ENCODE assay signal across 8 cellular contexts in the genomic region with DNA sequence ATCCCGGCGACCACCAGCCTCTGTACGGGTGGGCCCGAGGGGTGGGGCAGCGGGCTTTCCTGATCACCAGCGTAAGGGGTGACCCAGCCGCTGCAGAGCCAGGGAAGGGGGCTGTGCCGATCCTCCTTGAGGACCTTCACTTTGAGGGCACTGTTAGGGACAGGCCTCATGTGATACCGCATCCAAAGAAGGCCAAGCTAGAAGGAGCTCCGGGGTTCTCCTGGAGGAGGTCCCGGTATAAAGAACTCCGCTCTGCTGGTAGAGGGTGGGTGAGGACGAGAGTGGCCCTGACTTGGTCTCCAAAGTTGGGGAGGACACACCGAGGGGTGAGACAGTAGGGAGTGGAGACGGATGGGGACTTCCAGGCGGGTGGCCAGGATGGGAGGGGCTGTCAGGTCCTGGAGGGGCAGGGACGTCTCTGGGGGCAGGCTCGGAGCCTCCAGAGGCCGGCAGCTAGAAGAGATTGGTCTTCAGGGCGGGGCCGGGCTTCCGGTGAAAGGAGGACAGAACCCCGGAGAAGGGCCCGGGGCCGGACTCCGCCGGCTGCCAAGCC. TPM values are rescaled to one million over a fixed set of nuclear protein-coding genes. Genes with fewer than 3 reads are reported as not detected.
DNase-seq lines count a peak whose midpoint lies in the region; ATAC-seq and TF ChIP-seq lines count a peak whose summit lies in the region.

No MANE protein-coding gene starts in this region.

- peaks cover 2% of the 10 kb centered on the region for H3K36me3 ChIP-seq in mesendoderm (ENCODE audit: control insufficient read depth, insufficient read depth, low read length)
- peaks cover 0 to 33% of the 10 kb centered on the region in 2 donors for H3K36me3 ChIP-seq in vagina

- H3K79me2 ChIP-seq in mesendoderm (ENCODE audit: control insufficient read depth, insufficient read depth, low read length) = no peaks in the 10 kb centered on the region

- H2BK120ac ChIP-seq in mesendoderm (ENCODE audit: low read depth, low read length) = no peak overlapping the region

- H3K79me1 ChIP-seq in mesendoderm (ENCODE audit: low read length) = no peaks in the 10 kb centered on the region

- peak overlapping the region; percentile 2 for H3K4me2 ChIP-seq in mesendoderm (ENCODE audit: low read length)

- H3K27ac ChIP-seq in mesendoderm (ENCODE audit: low read depth, low read length) = no peak overlapping the region
- H3K27ac ChIP-seq in vagina = peak overlapping the region; percentile 46

- H4K5ac ChIP-seq in mesendoderm (ENCODE audit: low read length) = no peak overlapping the region

- peak overlapping the region; percentile 64 for H3K4ac ChIP-seq in mesendoderm (ENCODE audit: low read depth, low read length)

- peak; percentile 69 for DNase-seq in DMS 273 (lab: John Stamatoyannopoulos, UW; ENCODE audit: unreplicated experiment)
- no peak for DNase-seq in DMS 273 treated with DMSO at 0.1 percent for 48 hours (lab: John Stamatoyannopoulos, UW)
- DNase-seq in NCI-H345 (lab: John Stamatoyannopoulos, UW) = peak; percentile 54
- DNase-seq in chondrocyte (ENCODE audit: low spot score) = peak; percentile 92
- DNase-seq in mesendoderm = peak; percentile 78
- DNase-seq in vagina (ENCODE audit: extremely low spot score in 2 of 2) = no peak

- H3K9me3 Mint-ChIP-seq in chondrocyte (ENCODE audit: low read depth) = no peaks in the 10 kb centered on the region

- TF ChIP-seq POLR2A in vagina (IDR thresholded peaks at IDR 0.05) = no peak

- peak overlapping the region; percentile 86 for H3K56ac ChIP-seq in mesendoderm (ENCODE audit: low read length)

- H3K23ac ChIP-seq in mesendoderm (ENCODE audit: low read length) = no peak overlapping the region

- H4K8ac ChIP-seq in mesendoderm (ENCODE audit: low read depth, low read length) = no peak overlapping the region

- peaks cover 17% of the 10 kb centered on the region for H3K4me1 Mint-ChIP-seq in chondrocyte (ENCODE audit: low read depth)

- H3K4me3 ChIP-seq in mesendoderm (ENCODE audit: low read length) (no peak overlapping the region), vagina (peak overlapping the region; percentile 39 to 55)

- no peak overlapping the region for H2AK5ac ChIP-seq in mesendoderm (ENCODE audit: low read length)

- H3K27me3 Mint-ChIP-seq in chondrocyte (ENCODE audit: low read depth) = peaks cover 21% of the 10 kb centered on the region

- peak overlapping the region; percentile 66 for H3K4me3 Mint-ChIP-seq in chondrocyte (ENCODE audit: unreplicated experiment)

- peak overlapping the region; percentile 12 for H3K27ac Mint-ChIP-seq in chondrocyte (ENCODE audit: unreplicated experiment)

- no CpG with 5 or more reads among the region's 27 CpGs for WGBS in mesendoderm (ENCODE audit: extremely low coverage, insufficient coverage, low lambda C conversion rate)

- H3K4me1 ChIP-seq in mesendoderm (ENCODE audit: control insufficient read depth, low read depth, low read length) (peaks cover 12% of the 10 kb centered on the region), vagina (peaks cover 37% of the 10 kb centered on the region)

- H3K9ac ChIP-seq in mesendoderm (ENCODE audit: low read length) = peak overlapping the region; percentile 69

- TF ChIP-seq CTCF in chondrocyte (IDR thresholded peaks at IDR 0.05) (no peak), vagina (IDR thresholded peaks at IDR 0.05) (no peak)

- H3K27me3 ChIP-seq in mesendoderm (ENCODE audit: insufficient read depth, low read length, poor library complexity) = peaks cover 32% of the 10 kb centered on the region
- H3K27me3 ChIP-seq in vagina = peaks cover 19% of the 10 kb centered on the region

- no peak overlapping the region for H2BK15ac ChIP-seq in mesendoderm (replicated peaks; ENCODE audit: low read depth)

- H3K9me3 ChIP-seq in vagina = no peaks in the 10 kb centered on the region

- no peak overlapping the region for H2BK5ac ChIP-seq in mesendoderm (ENCODE audit: low read length)

- intact Hi-C loops in vagina (cut with DNase I) = no loop called here

- H3K18ac ChIP-seq in mesendoderm (ENCODE audit: low read length) = peak overlapping the region; percentile 81

- ATAC-seq in GM18517 (IDR thresholded peaks at IDR 0.05; ENCODE audit: unreplicated experiment) (no peak), HG03175 (IDR thresholded peaks at IDR 0.05; ENCODE audit: unreplicated experiment) (no peak)

- peaks cover 17% of the 10 kb centered on the region for H3K36me3 Mint-ChIP-seq in chondrocyte (ENCODE audit: low read depth)

RNA-seq across cellular contexts. Expression of a gene that starts 4.6 kb away (rescaled TPM):
- total RNA-seq in chondrocyte (not detected in 3 replicates), vagina (3.4 TPM)
- 0.17 TPM for polyA plus RNA-seq in mesendoderm (2013, experiment 1 of 2)
- 0.15 TPM for polyA plus RNA-seq in mesendoderm (2013, experiment 2 of 2)

RNA-seq across cellular contexts. Expression of a gene that starts 14.8 kb away (rescaled TPM):
- total RNA-seq in chondrocyte = 214 to 226 TPM (median 224 TPM) in 3 replicates
- polyA plus RNA-seq in mesendoderm (2013, experiment 1 of 2) = 59.0 TPM
- polyA plus RNA-seq in mesendoderm (2013, experiment 2 of 2) = 57.6 TPM
- 69.2 TPM for total RNA-seq in vagina

RNA-seq across cellular contexts. Expression of a gene that starts 22.8 kb away (rescaled TPM):
- total RNA-seq in chondrocyte (not detected in 3 replicates), vagina (19.4 TPM)
- polyA plus RNA-seq in mesendoderm (2013, experiment 1 of 2) = not detected
- not detected for polyA plus RNA-seq in mesendoderm (2013, experiment 2 of 2)

RNA-seq across cellular contexts. Expression of a gene that starts 47.4 kb away (rescaled TPM):
- total RNA-seq in chondrocyte (0.20 TPM in 1 of 3 replicates, not detected in the others), vagina (not detected)
- polyA plus RNA-seq in mesendoderm (2013, experiment 1 of 2) = 1.2 TPM
- polyA plus RNA-seq in mesendoderm (2013, experiment 2 of 2) = 1.3 TPM

Comparison
In these comparisons a context has a peak if more than half of its experiments do, and no peak if none do; other contexts are left out.
1. DNase-seq: peak in DMS 273 (single experiment), NCI-H345 (single experiment), chondrocyte (single experiment) and mesendoderm (single experiment); none in DMS 273 treated with DMSO at 0.1 percent for 48 hours (single experiment) and vagina (0 of 2).
2. RNA of a gene that starts 22.8 kb away (total RNA-seq): 19.4 TPM in vagina (single experiment); not detected in chondrocyte; every median in the first group is over 10 times any median in the second.